22 cellular contexts compared by ENCODE assay signal in genomic region chr10:66239062-66239461, GRCh38.
DNase-seq lines count a peak whose midpoint lies in the region; ATAC-seq, FAIRE-seq and TF ChIP-seq lines count a peak whose summit lies in the region.
"Had no signal": no experiment of that assay in that cellular context is flagged by ENCODE, and none has a peak within 500 bp of the region (broad histone marks: within the 10 kb centered on the region; RNA-seq: fewer than 3 reads in every experiment).

No MANE protein-coding gene starts in this region.

- no peak overlapping the region for H3K4me3 ChIP-seq in small intestine (ENCODE audit: low read depth in 1 of 2, low read length in 2 of 2)
- H3K4me3 ChIP-seq: BLaER1, GM12878, HAP-1 had no signal

- no peaks in the 10 kb centered on the region; the same call in 1 of the 2 replicates for H3K9me3 Mint-ChIP-seq in WTC11
- H3K9me3 Mint-ChIP-seq: CD8-positive, alpha-beta T cell had no signal

- no peaks in the 10 kb centered on the region for H3K4me1 ChIP-seq in small intestine (ENCODE audit: control insufficient read depth in 2 of 2, insufficient read depth in 1 of 2, low read depth in 1 of 2, low read length in 1 of 2)
- H3K4me1 ChIP-seq: BLaER1, Caco-2 had no signal

- POLR2A ChIA-PET in WTC11 (lab: Charles Lee): no interaction called here

- no peak overlapping the region for H3K27ac ChIP-seq in small intestine (ENCODE audit: low read depth in 1 of 2, low read length in 1 of 2)
- H3K27ac ChIP-seq: BLaER1, C4-2B had no signal

- H3K36me3 Mint-ChIP-seq in WTC11: no peaks in the 10 kb centered on the region
- H3K36me3 Mint-ChIP-seq: CD4-positive, CD25-positive, alpha-beta regulatory T cell; CD8-positive, alpha-beta T cell had no signal

- no peaks in the 10 kb centered on the region for H3K36me3 ChIP-seq in small intestine (ENCODE audit: control insufficient read depth in 2 of 2, insufficient read depth in 2 of 2, low read length in 2 of 2)
- H3K36me3 ChIP-seq: BLaER1, HAP-1 had no signal

- H3K4me3 Mint-ChIP-seq in WTC11: no peak overlapping the region
- H3K4me3 Mint-ChIP-seq: CD4-positive, CD25-positive, alpha-beta regulatory T cell; CD8-positive, alpha-beta T cell; HFFc6 had no signal

- CTCF ChIA-PET in WTC11 (lab: Charles Lee): no interaction called here

- FAIRE-seq in G401.6 (lab: Jason Lieb, UNC) (peak; percentile 70), frontal cortex (lab: Jason Lieb, UNC) (peak; percentile 97), small intestine (lab: Jason Lieb, UNC) (peak; percentile 70)
- FAIRE-seq: GM12878, GM18507, H54 had no signal

- no peaks in the 10 kb centered on the region for H3K9me3 ChIP-seq in small intestine (ENCODE audit: control insufficient read depth, low read depth)
- H3K9me3 ChIP-seq: BLaER1, HAP-1 had no signal

- no peak for TF ChIP-seq CTCF in WTC11 (IDR thresholded peaks at IDR 0.05)

- H3K4me1 Mint-ChIP-seq in WTC11: peaks cover 30% of the 10 kb centered on the region
- H3K4me1 Mint-ChIP-seq: CD4-positive, CD25-positive, alpha-beta regulatory T cell had no signal

- H3K27me3 Mint-ChIP-seq in WTC11 (ENCODE audit: low read depth): no peaks in the 10 kb centered on the region
- H3K27me3 Mint-ChIP-seq: CD4-positive, CD25-positive, alpha-beta regulatory T cell had no signal

- ATAC-seq in WTC11 (no peak), GM19467 (IDR thresholded peaks at IDR 0.05; ENCODE audit: unreplicated experiment) (no peak)
- ATAC-seq: CD8-positive, alpha-beta T cell; GM12878 had no signal

- DNase-seq in WTC11 (ENCODE audit: low spot score): no peak
- DNase-seq in frontal cortex (ENCODE audit: low spot score in 2 of 2): no peak
- no peak for DNase-seq in small intestine
- DNase-seq in T-helper 2 cell: no peak
- DNase-seq in amygdala (lab: John Stamatoyannopoulos, UW): no peak
- DNase-seq: 8988T; Caco-2; CD4-positive, CD25-positive, alpha-beta regulatory T cell; CD8-positive, alpha-beta T cell; DMS153; DND-41; GDM1; GOT3; HFFc6 had no signal

- H3K27me3 ChIP-seq in small intestine (ENCODE audit: control insufficient read depth in 2 of 2, insufficient read depth in 2 of 2, low read length in 2 of 2): no peaks in the 10 kb centered on the region
- H3K27me3 ChIP-seq: BLaER1 had no signal

- H3K27ac Mint-ChIP-seq in WTC11: no peak overlapping the region
- H3K27ac Mint-ChIP-seq: CD4-positive, CD25-positive, alpha-beta regulatory T cell; CD8-positive, alpha-beta T cell; HFFc6 had no signal

TF ChIP-seq in WTC11, 78 proteins besides CTCF, POLR2A, EP300 and RAD21:
- TF ChIP-seq HMGA2 (CRISPR knock-in tag; IDR thresholded peaks at IDR 0.05) (peak; percentile 94), AFF4 (CRISPR knock-in tag; IDR thresholded peaks at IDR 0.05; ENCODE audit: borderline replicate concordance) (no peak), NR3C1 (CRISPR knock-in tag; conservative IDR thresholded peaks at IDR 0.05; ENCODE audit: low read depth) (no peak), ATF6 (CRISPR knock-in tag; IDR thresholded peaks at IDR 0.05) (no peak), HMGXB4 (CRISPR knock-in tag; IDR thresholded peaks at IDR 0.05) (no peak), MXD4 (CRISPR knock-in tag; IDR thresholded peaks at IDR 0.05; ENCODE audit: borderline replicate concordance) (no peak)
